In the genomic region with DNA sequence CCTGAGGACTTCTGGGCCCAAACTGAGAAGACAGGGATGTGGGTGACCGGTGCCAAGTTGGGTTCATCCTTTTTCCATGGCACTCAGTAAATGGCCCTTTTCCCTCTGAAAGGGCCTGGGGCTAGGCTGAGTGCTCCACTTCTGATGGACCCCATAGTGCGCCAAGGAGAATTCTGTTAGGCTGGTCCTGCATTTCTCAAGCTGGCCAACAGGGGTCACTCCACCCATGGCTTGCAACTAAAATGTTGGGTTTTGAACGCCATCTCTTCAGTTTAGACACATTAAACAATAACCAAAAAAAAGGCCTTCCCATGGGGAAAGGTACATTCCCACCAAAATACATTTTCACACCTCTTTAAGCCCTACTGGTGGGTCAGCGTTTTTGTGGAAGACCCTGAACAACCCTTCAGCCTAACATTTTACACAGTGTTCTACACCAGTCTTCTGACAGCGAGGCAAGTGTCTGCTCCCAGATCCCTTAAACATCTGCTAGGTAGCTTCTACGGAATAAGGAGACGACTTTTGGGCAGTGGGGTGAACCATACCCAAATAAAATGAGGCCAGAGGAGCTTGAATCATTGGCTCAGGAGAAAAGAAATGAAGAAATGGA, we compare ENCODE assay signal across 1 cellular context.
TF ChIP-seq lines count a peak whose summit lies in the region.

No MANE protein-coding gene starts in this region.

TF ChIP-seq in GM23338, 12 proteins besides CTCF, POLR2A, EP300 and RAD21 (continued from another document):
- TF ChIP-seq, protein P1, sequence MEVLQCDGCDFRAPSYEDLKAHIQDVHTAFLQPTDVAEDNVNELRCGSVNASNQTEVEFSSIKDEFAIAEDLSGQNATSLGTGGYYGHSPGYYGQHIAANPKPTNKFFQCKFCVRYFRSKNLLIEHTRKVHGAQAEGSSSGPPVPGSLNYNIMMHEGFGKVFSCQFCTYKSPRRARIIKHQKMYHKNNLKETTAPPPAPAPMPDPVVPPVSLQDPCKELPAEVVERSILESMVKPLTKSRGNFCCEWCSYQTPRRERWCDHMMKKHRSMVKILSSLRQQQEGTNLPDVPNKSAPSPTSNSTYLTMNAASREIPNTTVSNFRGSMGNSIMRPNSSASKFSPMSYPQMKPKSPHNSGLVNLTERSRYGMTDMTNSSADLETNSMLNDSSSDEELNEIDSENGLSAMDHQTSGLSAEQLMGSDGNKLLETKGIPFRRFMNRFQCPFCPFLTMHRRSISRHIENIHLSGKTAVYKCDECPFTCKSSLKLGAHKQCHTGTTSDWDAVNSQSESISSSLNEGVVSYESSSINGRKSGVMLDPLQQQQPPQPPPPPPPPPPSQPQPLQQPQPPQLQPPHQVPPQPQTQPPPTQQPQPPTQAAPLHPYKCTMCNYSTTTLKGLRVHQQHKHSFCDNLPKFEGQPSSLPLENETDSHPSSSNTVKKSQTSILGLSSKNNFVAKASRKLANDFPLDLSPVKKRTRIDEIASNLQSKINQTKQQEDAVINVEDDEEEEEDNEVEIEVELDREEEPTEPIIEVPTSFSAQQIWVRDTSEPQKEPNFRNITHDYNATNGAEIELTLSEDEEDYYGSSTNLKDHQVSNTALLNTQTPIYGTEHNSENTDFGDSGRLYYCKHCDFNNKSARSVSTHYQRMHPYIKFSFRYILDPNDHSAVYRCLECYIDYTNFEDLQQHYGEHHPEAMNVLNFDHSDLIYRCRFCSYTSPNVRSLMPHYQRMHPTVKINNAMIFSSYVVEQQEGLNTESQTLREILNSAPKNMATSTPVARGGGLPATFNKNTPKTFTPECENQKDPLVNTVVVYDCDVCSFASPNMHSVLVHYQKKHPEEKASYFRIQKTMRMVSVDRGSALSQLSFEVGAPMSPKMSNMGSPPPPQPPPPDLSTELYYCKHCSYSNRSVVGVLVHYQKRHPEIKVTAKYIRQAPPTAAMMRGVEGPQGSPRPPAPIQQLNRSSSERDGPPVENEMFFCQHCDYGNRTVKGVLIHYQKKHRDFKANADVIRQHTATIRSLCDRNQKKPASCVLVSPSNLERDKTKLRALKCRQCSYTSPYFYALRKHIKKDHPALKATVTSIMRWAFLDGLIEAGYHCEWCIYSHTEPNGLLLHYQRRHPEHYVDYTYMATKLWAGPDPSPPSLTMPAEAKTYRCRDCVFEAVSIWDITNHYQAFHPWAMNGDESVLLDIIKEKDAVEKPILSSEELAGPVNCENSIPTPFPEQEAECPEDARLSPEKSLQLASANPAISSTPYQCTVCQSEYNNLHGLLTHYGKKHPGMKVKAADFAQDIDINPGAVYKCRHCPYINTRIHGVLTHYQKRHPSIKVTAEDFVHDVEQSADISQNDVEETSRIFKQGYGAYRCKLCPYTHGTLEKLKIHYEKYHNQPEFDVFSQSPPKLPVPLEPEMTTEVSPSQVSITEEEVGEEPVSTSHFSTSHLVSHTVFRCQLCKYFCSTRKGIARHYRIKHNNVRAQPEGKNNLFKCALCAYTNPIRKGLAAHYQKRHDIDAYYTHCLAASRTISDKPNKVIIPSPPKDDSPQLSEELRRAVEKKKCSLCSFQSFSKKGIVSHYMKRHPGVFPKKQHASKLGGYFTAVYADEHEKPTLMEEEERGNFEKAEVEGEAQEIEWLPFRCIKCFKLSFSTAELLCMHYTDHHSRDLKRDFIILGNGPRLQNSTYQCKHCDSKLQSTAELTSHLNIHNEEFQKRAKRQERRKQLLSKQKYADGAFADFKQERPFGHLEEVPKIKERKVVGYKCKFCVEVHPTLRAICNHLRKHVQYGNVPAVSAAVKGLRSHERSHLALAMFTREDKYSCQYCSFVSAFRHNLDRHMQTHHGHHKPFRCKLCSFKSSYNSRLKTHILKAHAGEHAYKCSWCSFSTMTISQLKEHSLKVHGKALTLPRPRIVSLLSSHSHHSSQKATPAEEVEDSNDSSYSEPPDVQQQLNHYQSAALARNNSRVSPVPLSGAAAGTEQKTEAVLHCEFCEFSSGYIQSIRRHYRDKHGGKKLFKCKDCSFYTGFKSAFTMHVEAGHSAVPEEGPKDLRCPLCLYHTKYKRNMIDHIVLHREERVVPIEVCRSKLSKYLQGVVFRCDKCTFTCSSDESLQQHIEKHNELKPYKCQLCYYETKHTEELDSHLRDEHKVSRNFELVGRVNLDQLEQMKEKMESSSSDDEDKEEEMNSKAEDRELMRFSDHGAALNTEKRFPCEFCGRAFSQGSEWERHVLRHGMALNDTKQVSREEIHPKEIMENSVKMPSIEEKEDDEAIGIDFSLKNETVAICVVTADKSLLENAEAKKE (CRISPR knock-in tag; IDR thresholded peaks at IDR 0.05) = no peak
- TF ChIP-seq EZH2phosphoT487 (IDR thresholded peaks at IDR 0.05; ENCODE audit: unreplicated experiment) (no peak), EZH2 (IDR thresholded peaks at IDR 0.05; ENCODE audit: low read depth, unreplicated experiment) (no peak), STAT1 (IDR thresholded peaks at IDR 0.05; ENCODE audit: unreplicated experiment) (no peak), CREB1 (CRISPR knock-in tag; IDR thresholded peaks at IDR 0.05; ENCODE audit: low read depth) (no peak), NANOG (IDR thresholded peaks at IDR 0.05; ENCODE audit: borderline replicate concordance) (no peak)
- TF ChIP-seq, protein P2, sequence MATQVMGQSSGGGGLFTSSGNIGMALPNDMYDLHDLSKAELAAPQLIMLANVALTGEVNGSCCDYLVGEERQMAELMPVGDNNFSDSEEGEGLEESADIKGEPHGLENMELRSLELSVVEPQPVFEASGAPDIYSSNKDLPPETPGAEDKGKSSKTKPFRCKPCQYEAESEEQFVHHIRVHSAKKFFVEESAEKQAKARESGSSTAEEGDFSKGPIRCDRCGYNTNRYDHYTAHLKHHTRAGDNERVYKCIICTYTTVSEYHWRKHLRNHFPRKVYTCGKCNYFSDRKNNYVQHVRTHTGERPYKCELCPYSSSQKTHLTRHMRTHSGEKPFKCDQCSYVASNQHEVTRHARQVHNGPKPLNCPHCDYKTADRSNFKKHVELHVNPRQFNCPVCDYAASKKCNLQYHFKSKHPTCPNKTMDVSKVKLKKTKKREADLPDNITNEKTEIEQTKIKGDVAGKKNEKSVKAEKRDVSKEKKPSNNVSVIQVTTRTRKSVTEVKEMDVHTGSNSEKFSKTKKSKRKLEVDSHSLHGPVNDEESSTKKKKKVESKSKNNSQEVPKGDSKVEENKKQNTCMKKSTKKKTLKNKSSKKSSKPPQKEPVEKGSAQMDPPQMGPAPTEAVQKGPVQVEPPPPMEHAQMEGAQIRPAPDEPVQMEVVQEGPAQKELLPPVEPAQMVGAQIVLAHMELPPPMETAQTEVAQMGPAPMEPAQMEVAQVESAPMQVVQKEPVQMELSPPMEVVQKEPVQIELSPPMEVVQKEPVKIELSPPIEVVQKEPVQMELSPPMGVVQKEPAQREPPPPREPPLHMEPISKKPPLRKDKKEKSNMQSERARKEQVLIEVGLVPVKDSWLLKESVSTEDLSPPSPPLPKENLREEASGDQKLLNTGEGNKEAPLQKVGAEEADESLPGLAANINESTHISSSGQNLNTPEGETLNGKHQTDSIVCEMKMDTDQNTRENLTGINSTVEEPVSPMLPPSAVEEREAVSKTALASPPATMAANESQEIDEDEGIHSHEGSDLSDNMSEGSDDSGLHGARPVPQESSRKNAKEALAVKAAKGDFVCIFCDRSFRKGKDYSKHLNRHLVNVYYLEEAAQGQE (IDR thresholded peaks at IDR 0.05; ENCODE audit: unreplicated experiment) = no peak
- TF ChIP-seq, protein P3, sequence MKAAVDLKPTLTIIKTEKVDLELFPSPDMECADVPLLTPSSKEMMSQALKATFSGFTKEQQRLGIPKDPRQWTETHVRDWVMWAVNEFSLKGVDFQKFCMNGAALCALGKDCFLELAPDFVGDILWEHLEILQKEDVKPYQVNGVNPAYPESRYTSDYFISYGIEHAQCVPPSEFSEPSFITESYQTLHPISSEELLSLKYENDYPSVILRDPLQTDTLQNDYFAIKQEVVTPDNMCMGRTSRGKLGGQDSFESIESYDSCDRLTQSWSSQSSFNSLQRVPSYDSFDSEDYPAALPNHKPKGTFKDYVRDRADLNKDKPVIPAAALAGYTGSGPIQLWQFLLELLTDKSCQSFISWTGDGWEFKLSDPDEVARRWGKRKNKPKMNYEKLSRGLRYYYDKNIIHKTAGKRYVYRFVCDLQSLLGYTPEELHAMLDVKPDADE (IDR thresholded peaks at IDR 0.05) = no peak
